ENCODE assay signal across 8 cellular contexts in the genomic region with DNA sequence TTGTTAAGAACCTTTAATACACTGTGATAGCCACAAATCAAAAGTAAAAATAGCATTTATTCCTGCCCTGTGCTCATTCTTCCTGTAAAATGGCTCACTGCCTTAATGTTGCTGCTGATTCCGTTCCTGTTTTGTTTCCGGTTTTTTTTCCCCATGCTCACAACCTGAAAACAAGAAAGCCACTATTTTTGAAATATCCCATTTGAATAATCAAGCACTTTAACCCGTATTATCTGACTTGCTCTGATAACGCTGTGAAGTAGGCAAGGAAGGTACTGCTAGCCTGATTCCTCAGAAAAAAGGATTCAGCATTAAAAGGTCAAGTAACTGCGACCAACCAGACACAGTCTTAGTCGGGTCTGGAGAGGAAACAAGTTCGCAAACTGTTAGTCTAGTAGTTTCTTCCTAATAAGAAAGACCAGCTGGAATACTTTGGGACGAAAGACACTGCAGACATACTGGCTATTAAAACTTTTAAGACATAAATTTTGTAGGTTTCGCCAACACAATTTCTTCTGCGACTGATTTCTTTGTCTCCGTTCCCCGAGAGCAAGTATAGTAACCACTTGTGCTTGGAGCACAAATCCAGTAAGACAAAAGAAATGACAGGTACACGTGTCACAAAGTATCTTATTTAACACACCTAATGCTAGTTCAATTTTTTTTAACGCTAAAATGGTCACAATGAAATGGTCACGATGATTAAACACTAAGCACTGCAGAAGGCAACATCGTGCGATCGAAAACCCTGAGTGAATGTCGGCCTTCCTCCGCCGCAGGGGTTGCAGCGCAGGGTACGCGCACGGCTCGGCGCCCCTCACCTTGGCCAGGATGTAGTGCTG. TPM values are rescaled to one million over a fixed set of nuclear protein-coding genes. Genes with fewer than 3 reads are reported as not detected.
A peak's percentile ranks its signal among the peaks of the same experiment; 100 is the strongest.
DNase-seq lines count a peak whose midpoint lies in the region; ATAC-seq and FAIRE-seq lines count a peak whose summit lies in the region.

No MANE protein-coding gene starts in this region.

- DNase-seq in CMK (ENCODE audit: low read depth) (peak; percentile 17), SJSA1 (ENCODE audit: low read depth in 1 of 2, low spot score in 2 of 2) (peak in 1 of 2 experiments; percentile 62), urothelium cell line (ENCODE audit: low spot score) (peak; percentile 17), NCI-H2196 treated with DMSO at 0.1 percent for 48 hours (lab: John Stamatoyannopoulos, UW; ENCODE audit: unreplicated experiment) (no peak)

- peak overlapping the region; percentile 93 for H3K4me3 ChIP-seq in HUES6 (ENCODE audit: low read depth, low read length)
- peak overlapping the region; percentile 76 for H3K4me3 ChIP-seq in SJSA1
- H3K4me3 ChIP-seq in duodenal mucosa (ENCODE audit: low read depth in 1 of 2, low read length in 2 of 2), result peak overlapping the region; percentile 90 to 95
- H3K4me3 ChIP-seq in mesodermal cell (ENCODE audit: extremely low read depth, insufficient read depth, low read length, poor library complexity, severe bottlenecking), result peak overlapping the region; percentile 77

- peaks cover 6% of the 10 kb centered on the region; the same call in 1 of the 2 replicates for H3K4me1 ChIP-seq in HUES6 (ENCODE audit: control insufficient read depth, insufficient read depth, low read length)
- peaks cover 15% of the 10 kb centered on the region for H3K4me1 ChIP-seq in SJSA1 (replicated peaks)
- peaks cover 16 to 19% of the 10 kb centered on the region in 2 donors for H3K4me1 ChIP-seq in duodenal mucosa (ENCODE audit: control insufficient read depth in 1 of 2, insufficient read depth in 2 of 2, low read length in 2 of 2)
- H3K4me1 ChIP-seq in mesodermal cell (ENCODE audit: control insufficient read depth, insufficient read depth, low read length, poor library complexity, severe bottlenecking), result peaks cover 7% of the 10 kb centered on the region

- no peaks in the 10 kb centered on the region for H3K9me3 ChIP-seq in HUES6 (ENCODE audit: control insufficient read depth, insufficient read depth, low read depth, low read length)
- no peaks in the 10 kb centered on the region for H3K9me3 ChIP-seq in SJSA1 (replicated peaks)
- no peaks in the 10 kb centered on the region for H3K9me3 ChIP-seq in duodenal mucosa (ENCODE audit: control insufficient read depth in 1 of 2, low read length in 2 of 2)
- no peaks in the 10 kb centered on the region for H3K9me3 ChIP-seq in mesodermal cell (ENCODE audit: control insufficient read depth, low read length)

- peak overlapping the region; percentile 80 for H3K27ac ChIP-seq in HUES6 (ENCODE audit: low read depth, low read length)
- peak overlapping the region; percentile 54 for H3K27ac ChIP-seq in SJSA1
- H3K27ac ChIP-seq in duodenal mucosa (ENCODE audit: low read depth, low read length), result peak overlapping the region; percentile 98
- peak overlapping the region; percentile 96 for H3K27ac ChIP-seq in mesodermal cell (ENCODE audit: low read depth, low read length, severe bottlenecking)

- H3K36me3 ChIP-seq in HUES6 (ENCODE audit: control insufficient read depth, insufficient read depth, low read length) (peaks cover 26% of the 10 kb centered on the region), SJSA1 (peaks cover 21% of the 10 kb centered on the region), duodenal mucosa (ENCODE audit: control insufficient read depth in 1 of 2, insufficient read depth in 2 of 2, low read length in 2 of 2) (peaks cover 1 to 4% of the 10 kb centered on the region in 2 donors), mesodermal cell (ENCODE audit: control insufficient read depth, insufficient read depth, low read length) (peaks cover 28% of the 10 kb centered on the region)

- peak; percentile 2 for ATAC-seq in GM19455 (IDR thresholded peaks at IDR 0.05; ENCODE audit: unreplicated experiment)

- WGBS in mesodermal cell (ENCODE audit: insufficient coverage in 2 of 2), 2 experiments, result 2% methylated on average over 24 to 25 of the region's 27 CpGs

- H3K9ac ChIP-seq in HUES6 (ENCODE audit: low read length) (peak overlapping the region; percentile 93), duodenal mucosa (ENCODE audit: low read depth in 1 of 2, low read length in 2 of 2) (peak overlapping the region; percentile 85 to 92)

- peak; percentile 23 for FAIRE-seq in urothelium cell line (lab: Jason Lieb, UNC)

- H3K27me3 ChIP-seq in HUES6 (ENCODE audit: control insufficient read depth, insufficient read depth, low read length), result no peaks in the 10 kb centered on the region
- no peaks in the 10 kb centered on the region for H3K27me3 ChIP-seq in SJSA1 (replicated peaks)
- H3K27me3 ChIP-seq in duodenal mucosa (ENCODE audit: control insufficient read depth in 1 of 2, insufficient read depth in 2 of 2, low read length in 2 of 2), result no peaks in the 10 kb centered on the region

RNA-seq across cellular contexts. Expression of gene COX18, which starts 0.8 kb away (rescaled TPM):
- total RNA-seq in SJSA1 (2014; rRNA removed; shearing (Covaris generic)), result 12.1 and 25.3 TPM in 2 replicates
- 16.4 TPM for polyA plus RNA-seq in mesodermal cell (2013, experiment 1 of 2)
- 15.0 TPM for polyA plus RNA-seq in mesodermal cell (2013, experiment 2 of 2)
